In genomic region chr2:20725782-20726181, GRCh38 we compare ENCODE assay signal across 22 cellular contexts. TPM values are rescaled to one million over a fixed set of nuclear protein-coding genes. Genes with fewer than 3 reads are reported as not detected.
"Had no signal": no experiment of that assay in that cellular context is flagged by ENCODE, and none has a peak within 500 bp of the region (broad histone marks: within the 10 kb centered on the region; RNA-seq: fewer than 3 reads in every experiment).

No MANE protein-coding gene starts in this region.

- H3K9me3 ChIP-seq: lower lobe of right lung, mucosa of descending colon, neutrophil, pancreas, right lobe of liver, suprapubic skin, thyroid gland had no signal

- H3K27me3 Mint-ChIP-seq: effector memory CD8-positive, alpha-beta T cell; naive B cell; natural killer cell treated with Interleukin-12 subunit alpha and Interleukin-12 subunit beta and Interleukin-15 and Interleukin-18, amount 100 ng/mL, for 72 hours; progenitor cell of endocrine pancreas; stimulated activated naive B cell treated with anti-CD40 and anti-IgM and Interleukin-4, amounts not matched to agents 10 μg/mL and 1 μg/mL and 100 μg/mL, for 72 hours; stimulated activated naive CD8-positive, alpha-beta T cell treated with anti-CD3 and anti-CD28 coated beads, Interleukin-15, amount 100 ng/mL, for 72 hours; type B pancreatic cell had no signal

- DNase-seq: cortex of kidney; effector memory CD8-positive, alpha-beta T cell; erythroblast; left ventricle myocardium superior; lower lobe of right lung; mucosa of descending colon; naive B cell; pancreas; right lobe of liver; small intestine; stimulated activated CD4-positive, alpha-beta T cell treated with anti-CD3 and anti-CD28 coated beads, Interleukin-15, amount 100 ng/mL, for 24 hours; stimulated activated CD4-positive, alpha-beta T cell treated with anti-CD3 and anti-CD28 coated beads, Interleukin-2, amount 100 ng/mL, for 48 hours; stimulated activated naive B cell treated with anti-CD40 and anti-IgM and Interleukin-4, amounts not matched to agents 10 μg/mL and 1 μg/mL and 100 μg/mL, for 72 hours; stimulated activated naive CD8-positive, alpha-beta T cell treated with anti-CD3 and anti-CD28 coated beads, Interleukin-15, amount 100 ng/mL, for 72 hours; thyroid gland had no signal

- H3K4me3 ChIP-seq: lower lobe of right lung, mucosa of descending colon, pancreas, right lobe of liver, suprapubic skin, thyroid gland had no signal

- ATAC-seq: effector memory CD8-positive, alpha-beta T cell; left ventricle myocardium superior; lower lobe of right lung; mucosa of descending colon; natural killer cell treated with Interleukin-12 subunit alpha and Interleukin-12 subunit beta and Interleukin-15 and Interleukin-18, amount 100 ng/mL, for 72 hours; pancreas; right lobe of liver; stimulated activated naive B cell treated with anti-CD40 and anti-IgM and Interleukin-4, amounts not matched to agents 10 μg/mL and 1 μg/mL and 100 μg/mL, for 72 hours; stimulated activated naive CD8-positive, alpha-beta T cell treated with anti-CD3 and anti-CD28 coated beads, Interleukin-15, amount 100 ng/mL, for 72 hours had no signal

- H3K27me3 ChIP-seq: neutrophil, pancreas, right lobe of liver, suprapubic skin, thyroid gland had no signal

- H3K4me1 ChIP-seq: pancreas, suprapubic skin, thyroid gland had no signal

- H3K9me3 Mint-ChIP-seq: effector memory CD8-positive, alpha-beta T cell; natural killer cell treated with Interleukin-12 subunit alpha and Interleukin-12 subunit beta and Interleukin-15 and Interleukin-18, amount 100 ng/mL, for 72 hours; type B pancreatic cell had no signal

- H3K4me3 Mint-ChIP-seq: effector memory CD8-positive, alpha-beta T cell; naive B cell; natural killer cell treated with Interleukin-12 subunit alpha and Interleukin-12 subunit beta and Interleukin-15 and Interleukin-18, amount 100 ng/mL, for 72 hours; neural crest cell; stimulated activated naive B cell treated with anti-CD40 and anti-IgM and Interleukin-4, amounts not matched to agents 10 μg/mL and 1 μg/mL and 100 μg/mL, for 72 hours; stimulated activated naive CD8-positive, alpha-beta T cell treated with anti-CD3 and anti-CD28 coated beads, Interleukin-15, amount 100 ng/mL, for 72 hours; type B pancreatic cell had no signal

- H3K27ac ChIP-seq: lower lobe of right lung, neutrophil, pancreas, right lobe of liver, suprapubic skin, thyroid gland had no signal

- H3K36me3 ChIP-seq: lower lobe of right lung, neutrophil, pancreas, right lobe of liver, suprapubic skin, thyroid gland had no signal

- H3K27ac Mint-ChIP-seq: effector memory CD8-positive, alpha-beta T cell; natural killer cell treated with Interleukin-12 subunit alpha and Interleukin-12 subunit beta and Interleukin-15 and Interleukin-18, amount 100 ng/mL, for 72 hours; progenitor cell of endocrine pancreas; stimulated activated naive B cell treated with anti-CD40 and anti-IgM and Interleukin-4, amounts not matched to agents 10 μg/mL and 1 μg/mL and 100 μg/mL, for 72 hours; stimulated activated naive CD8-positive, alpha-beta T cell treated with anti-CD3 and anti-CD28 coated beads, Interleukin-15, amount 100 ng/mL, for 72 hours; type B pancreatic cell had no signal

- H3K4me1 Mint-ChIP-seq: stimulated activated naive B cell treated with anti-CD40 and anti-IgM and Interleukin-4, amounts not matched to agents 10 μg/mL and 1 μg/mL and 100 μg/mL, for 72 hours; stimulated activated naive CD8-positive, alpha-beta T cell treated with anti-CD3 and anti-CD28 coated beads, Interleukin-15, amount 100 ng/mL, for 72 hours had no signal

RNA-seq across cellular contexts. Expression of gene GDF7, which starts 58.8 kb away (rescaled TPM):
- polyA plus RNA-seq: keratinocyte had no signal
